25 cellular contexts compared by ENCODE assay signal in genomic region chr3:53005338-53005737, GRCh38.
"Had no signal": no experiment of that assay in that cellular context is flagged by ENCODE, and none has a peak within 500 bp of the region (broad histone marks: within the 10 kb centered on the region; RNA-seq: fewer than 3 reads in every experiment).

No MANE protein-coding gene starts in this region.

- H3K27me3 ChIP-seq: ascending aorta, body of pancreas had no signal

- H3K27ac Mint-ChIP-seq: activated CD8-positive, alpha-beta T cell treated with anti-CD3 and anti-CD28 coated beads for 36 hours; activated naive CD8-positive, alpha-beta T cell treated with anti-CD3 and anti-CD28 coated beads, Interleukin-2, amount 50 U/mL, for 24 hours; activated T-cell treated with anti-CD3 and anti-CD28 coated beads, Interleukin-2, amount 50 U/mL, for 72 hours; T-cell had no signal

- DNase-seq: activated CD4-positive, alpha-beta T cell treated with anti-CD3 and anti-CD28 coated beads for 4 hours; activated CD8-positive, alpha-beta memory T cell treated with anti-CD3 and anti-CD28 coated beads, Interleukin-2, amount 50 U/mL, for 4 hours; activated CD8-positive, alpha-beta T cell treated with anti-CD3 and anti-CD28 coated beads for 36 hours; activated naive CD8-positive, alpha-beta T cell treated with anti-CD3 and anti-CD28 coated beads, Interleukin-2, amount 50 U/mL, for 24 hours; activated T-cell treated with anti-CD3 and anti-CD28 coated beads, Interleukin-2, amount 50 U/mL, for 72 hours; amniotic stem cell; central memory CD4-positive, alpha-beta T cell; Karpas-422; NCI-H1105 treated with DMSO at 0.1 percent for 48 hours; NCI-H146; NCI-H1930; NCI-H2171; NCI-H2227 treated with DMSO at 0.1 percent for 48 hours; NCI-H446 treated with DMSO at 0.1 percent for 48 hours; NCI-H524 treated with DMSO at 0.1 percent for 48 hours; NCI-H774; SIG-M5; T-cell; WERI-Rb-1 had no signal

- H3K36me3 ChIP-seq: ascending aorta, WERI-Rb-1 had no signal

- H3K4me3 ChIP-seq: ascending aorta, body of pancreas, K562 had no signal

- FAIRE-seq: bronchial epithelial cell, K562 had no signal

- H3K9me3 ChIP-seq: ascending aorta, body of pancreas had no signal

- H3K27me3 Mint-ChIP-seq: activated CD8-positive, alpha-beta T cell treated with anti-CD3 and anti-CD28 coated beads for 36 hours; activated naive CD8-positive, alpha-beta T cell treated with anti-CD3 and anti-CD28 coated beads, Interleukin-2, amount 50 U/mL, for 24 hours; T-cell had no signal

- H3K36me3 Mint-ChIP-seq: activated naive CD4-positive, alpha-beta T cell treated with anti-CD3 and anti-CD28 coated beads, Interleukin-2, amount 50 U/mL, for 72 hours had no signal

- H3K4me1 ChIP-seq: ascending aorta had no signal

- ATAC-seq: activated CD4-positive, CD25-positive, alpha-beta regulatory T cell treated with anti-CD3 and anti-CD28 coated beads, Interleukin-2, amount 50 U/mL, for 24 hours; activated CD8-positive, alpha-beta T cell treated with anti-CD3 and anti-CD28 coated beads for 36 hours; activated naive CD4-positive, alpha-beta T cell treated with anti-CD3 and anti-CD28 coated beads, Interleukin-2, amount 50 U/mL, for 72 hours; activated naive CD8-positive, alpha-beta T cell treated with anti-CD3 and anti-CD28 coated beads, Interleukin-2, amount 50 U/mL, for 24 hours; activated T-cell treated with anti-CD3 and anti-CD28 coated beads, Interleukin-2, amount 50 U/mL, for 72 hours; K562; T-cell had no signal

- H3K9me3 Mint-ChIP-seq: activated CD8-positive, alpha-beta T cell treated with anti-CD3 and anti-CD28 coated beads for 36 hours; activated naive CD4-positive, alpha-beta T cell treated with anti-CD3 and anti-CD28 coated beads, Interleukin-2, amount 50 U/mL, for 72 hours; activated naive CD8-positive, alpha-beta T cell treated with anti-CD3 and anti-CD28 coated beads, Interleukin-2, amount 50 U/mL, for 24 hours; activated T-cell treated with anti-CD3 and anti-CD28 coated beads, Interleukin-2, amount 50 U/mL, for 72 hours; T-cell had no signal

- H3K4me3 Mint-ChIP-seq: activated CD8-positive, alpha-beta T cell treated with anti-CD3 and anti-CD28 coated beads for 36 hours; activated naive CD8-positive, alpha-beta T cell treated with anti-CD3 and anti-CD28 coated beads, Interleukin-2, amount 50 U/mL, for 24 hours; activated T-cell treated with anti-CD3 and anti-CD28 coated beads, Interleukin-2, amount 50 U/mL, for 72 hours; T-cell had no signal

- H3K27ac ChIP-seq: ascending aorta, WERI-Rb-1 had no signal
